Comparison of ENCODE assay signal across 8 cellular contexts in genomic region chr6:158818008-158818579, GRCh38. TPM values are rescaled to one million over a fixed set of nuclear protein-coding genes. Genes with fewer than 3 reads are reported as not detected.
DNase-seq lines count a peak whose midpoint lies in the region; TF ChIP-seq lines count a peak whose summit lies in the region.

No MANE protein-coding gene starts in this region.

- CTCF ChIA-PET in HEK293T (lab: Yijun Ruan, JAX), result no interaction called here

- peaks cover 5 to 16% (median 15%) of the 10 kb centered on the region in 3 donors for H3K27me3 Mint-ChIP-seq in immature natural killer cell (ENCODE audit: low read depth in 3 of 3)

- peak overlapping the region; percentile 84 to 98 (median 98) for H3K4me3 Mint-ChIP-seq in immature natural killer cell

- in situ Hi-C loops in T47D (cut with HindIII; ENCODE audit: low pct_unique_long_range_greater_than_20kb, low sequenced_read_pairs), result no loop called here

- H3K9me3 ChIP-seq in WERI-Rb-1 (ENCODE audit: severe bottlenecking), result no peaks in the 10 kb centered on the region

- H3K36me3 Mint-ChIP-seq in immature natural killer cell, result peaks cover 7 to 20% (median 9%) of the 10 kb centered on the region in 3 donors

- peak overlapping the region; percentile 84 for H3K27ac ChIP-seq in WERI-Rb-1

- POLR2A ChIA-PET in HEK293T (lab: Yijun Ruan, JAX), result no interaction called here

- TF ChIP-seq CTCF in GM10266 (IDR thresholded peaks at IDR 0.05; ENCODE audit: control insufficient read depth, insufficient read depth, low read depth, missing control alignments) (no peak), WERI-Rb-1 (IDR thresholded peaks at IDR 0.05; ENCODE audit: low read depth, low read length) (no peak)

- H3K9me3 Mint-ChIP-seq in immature natural killer cell, result no peaks in the 10 kb centered on the region

- DNase-seq in GM10266 (ENCODE audit: extremely low spot score) (peak; percentile 80), HEK293T (ENCODE audit: extremely low spot score) (peak; percentile 91), NCI-H128 (lab: John Stamatoyannopoulos, UW; ENCODE audit: unreplicated experiment) (peak; percentile 53), WERI-Rb-1 (peak; percentile 80), T47D (ENCODE audit: low read depth in 1 of 2, low spot score in 1 of 2) (peak; percentile 52 to 83), immature natural killer cell (peak; percentile 73 to 79 (median 73)), superior temporal gyrus (ENCODE audit: extremely low spot score) (no peak)
- DNase-seq in stimulated activated CD4-positive, alpha-beta T cell treated with anti-CD3 and anti-CD28 coated beads, Interleukin-12 subunit alpha, Interleukin-12 subunit beta, amount 100 ng/mL, for 48 hours (ENCODE audit: low read depth in 2 of 3, low spot score in 1 of 3), result peak; percentile 55 to 79 (median 68)

- peak overlapping the region; percentile 89 to 99 (median 96) for H3K27ac Mint-ChIP-seq in immature natural killer cell

- peaks cover 47% of the 10 kb centered on the region for H3K36me3 ChIP-seq in WERI-Rb-1

- H3K4me3 ChIP-seq in WERI-Rb-1 (ENCODE audit: low read depth, low read length), result peak overlapping the region; percentile 59

- no peaks in the 10 kb centered on the region for H3K27me3 ChIP-seq in WERI-Rb-1 (ENCODE audit: insufficient read depth, low read depth, severe bottlenecking)

- peaks cover 62 to 70% of the 10 kb centered on the region in 2 donors for H3K4me1 Mint-ChIP-seq in immature natural killer cell

TF ChIP-seq in HEK293T, 16 proteins besides CTCF, POLR2A, EP300 and RAD21:
- TF ChIP-seq FOXA1 (IDR thresholded peaks at IDR 0.05) (no peak), FOXM1 (IDR thresholded peaks at IDR 0.05; ENCODE audit: borderline replicate concordance) (peak; percentile 82), ZNF384 (IDR thresholded peaks at IDR 0.05) (no peak), L3MBTL2 (conservative IDR thresholded peaks at IDR 0.05) (peak; percentile 59), LEF1 (IDR thresholded peaks at IDR 0.05; ENCODE audit: borderline replicate concordance) (no peak), PKNOX1 (IDR thresholded peaks at IDR 0.05) (no peak), NFRKB (IDR thresholded peaks at IDR 0.05) (no peak), ELF4 (IDR thresholded peaks at IDR 0.05) (no peak), FOXK2 (IDR thresholded peaks at IDR 0.05) (no peak), CTBP1 (IDR thresholded peaks at IDR 0.05; ENCODE audit: borderline replicate concordance) (no peak)

RNA-seq across cellular contexts. Expression of gene EZR, which starts 1.1 kb away (rescaled TPM):
- 100 to 1,000 TPM; 129 to 153 (median 139) TPM for polyA plus RNA-seq in immature natural killer cell
